Comparison of ENCODE assay signal across 23 cellular contexts in the genomic region with DNA sequence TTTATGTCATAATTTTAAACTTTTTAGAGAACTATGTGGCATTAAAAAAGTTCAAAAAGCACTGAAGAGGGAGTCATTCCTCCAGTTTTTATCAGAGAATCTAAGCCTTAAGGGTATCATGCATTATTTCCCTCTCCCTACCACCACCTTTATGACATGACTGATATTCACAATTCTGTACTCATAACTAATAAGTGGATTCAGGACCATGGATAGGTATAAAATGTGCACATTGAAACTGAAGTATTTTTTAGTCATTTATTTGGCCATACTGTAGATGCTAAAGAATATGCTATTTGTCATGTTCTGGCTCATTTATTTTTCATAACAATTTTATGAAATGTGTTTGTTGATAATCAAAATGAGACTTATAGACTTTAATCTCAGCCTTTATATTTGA.
"Had no signal": no experiment of that assay in that cellular context is flagged by ENCODE, and none has a peak within 500 bp of the region (broad histone marks: within the 10 kb centered on the region; RNA-seq: fewer than 3 reads in every experiment).

No MANE protein-coding gene starts in this region.

- H3K9me3 ChIP-seq: mucosa of descending colon, sigmoid colon, testis, tibial nerve, upper lobe of right lung had no signal

- H3K36me3 ChIP-seq: heart left ventricle, neutrophil, sigmoid colon, tibial nerve, upper lobe of right lung had no signal

- FAIRE-seq: endothelial cell of umbilical vein, islet of Langerhans had no signal

- ATAC-seq: heart left ventricle; mucosa of descending colon; naive thymus-derived CD8-positive, alpha-beta T cell; stimulated activated naive B cell treated with anti-CD40 and anti-IgM and Interleukin-4, amounts not matched to agents 10 μg/mL and 1 μg/mL and 100 μg/mL, for 72 hours; stimulated activated naive CD8-positive, alpha-beta T cell treated with anti-CD3 and anti-CD28 coated beads, Interleukin-15, amount 100 ng/mL, for 72 hours; upper lobe of right lung had no signal

- H3K27ac ChIP-seq: coronary artery, heart left ventricle, neutrophil, sigmoid colon, skin epidermis, testis, tibial nerve, upper lobe of right lung had no signal

- H3K4me3 ChIP-seq: coronary artery, heart left ventricle, mucosa of descending colon, sigmoid colon, skin epidermis, testis, tibial nerve, upper lobe of right lung had no signal

- H3K27me3 ChIP-seq: heart left ventricle, neutrophil, sigmoid colon, testis, tibial nerve, upper lobe of right lung had no signal

- DNase-seq: effector CD4-positive, alpha-beta T cell; endodermal cell; foreskin melanocyte; hippocampal formation; kidney glomerular epithelial cell; mammary epithelial cell; mucosa of descending colon; naive thymus-derived CD8-positive, alpha-beta T cell; posterior cingulate gyrus; sigmoid colon; stimulated activated CD4-positive, alpha-beta T cell treated with anti-CD3 and anti-CD28 coated beads, Interleukin-2, amount 100 ng/mL, for 24 hours; stimulated activated CD4-positive, alpha-beta T cell treated with anti-CD3 and anti-CD28 coated beads, Interleukin-4, amount 100 ng/mL, for 4 hours; stimulated activated naive B cell treated with anti-CD40 and anti-IgM and Interleukin-4, amounts not matched to agents 10 μg/mL and 1 μg/mL and 100 μg/mL, for 72 hours; stimulated activated naive CD8-positive, alpha-beta T cell treated with anti-CD3 and anti-CD28 coated beads, Interleukin-15, amount 100 ng/mL, for 72 hours; testis; upper lobe of right lung had no signal

- H3K4me1 ChIP-seq: heart left ventricle, sigmoid colon, testis, tibial nerve, upper lobe of right lung had no signal
